ENCODE assay signal across 14 cellular contexts in genomic region chr2:173898996-173899395, GRCh38.
DNase-seq lines count a peak whose midpoint lies in the region; ATAC-seq and TF ChIP-seq lines count a peak whose summit lies in the region.
"Had no signal": no experiment of that assay in that cellular context is flagged by ENCODE, and none has a peak within 500 bp of the region (broad histone marks: within the 10 kb centered on the region; RNA-seq: fewer than 3 reads in every experiment).

No MANE protein-coding gene starts in this region.

- TF ChIP-seq CTCF in nephron progenitor cell (IDR thresholded peaks at IDR 0.05) (no peak), esophagus muscularis mucosa (IDR thresholded peaks at IDR 0.05) (no peak)

- no peaks in the 10 kb centered on the region for H3K4me1 ChIP-seq in esophagus muscularis mucosa
- H3K4me1 ChIP-seq: A549 had no signal

- H3K9me3 Mint-ChIP-seq in activated T-cell treated with anti-CD3 and anti-CD28 coated beads, Interleukin-2, amount 50 U/mL, for 24 hours: no peaks in the 10 kb centered on the region
- no peaks in the 10 kb centered on the region for H3K9me3 Mint-ChIP-seq in nephron progenitor cell

- peaks cover 36% of the 10 kb centered on the region for H3K4me1 Mint-ChIP-seq in activated T-cell treated with anti-CD3 and anti-CD28 coated beads, Interleukin-2, amount 50 U/mL, for 24 hours (ENCODE audit: low read depth)
- peaks cover 24% of the 10 kb centered on the region for H3K4me1 Mint-ChIP-seq in nephron progenitor cell

- no peaks in the 10 kb centered on the region for H3K27me3 ChIP-seq in esophagus muscularis mucosa
- H3K27me3 ChIP-seq: ovary had no signal

- H3K27me3 Mint-ChIP-seq in activated T-cell treated with anti-CD3 and anti-CD28 coated beads, Interleukin-2, amount 50 U/mL, for 24 hours: no peaks in the 10 kb centered on the region
- no peaks in the 10 kb centered on the region for H3K27me3 Mint-ChIP-seq in nephron progenitor cell (ENCODE audit: low read depth, poor library complexity)

- no peaks in the 10 kb centered on the region for H3K9me3 ChIP-seq in esophagus muscularis mucosa
- H3K9me3 ChIP-seq: A549, ovary had no signal

- TF ChIP-seq POLR2A in esophagus muscularis mucosa (IDR thresholded peaks at IDR 0.05; ENCODE audit: low read depth): no peak

- H3K36me3 ChIP-seq in esophagus muscularis mucosa: peaks cover 0 to 3% (median under 1%) of the 10 kb centered on the region in 4 donors
- H3K36me3 ChIP-seq: ovary had no signal

- peaks cover 9% of the 10 kb centered on the region for H3K36me3 Mint-ChIP-seq in activated T-cell treated with anti-CD3 and anti-CD28 coated beads, Interleukin-2, amount 50 U/mL, for 24 hours (ENCODE audit: low read depth)
- peaks cover 5% of the 10 kb centered on the region for H3K36me3 Mint-ChIP-seq in nephron progenitor cell (ENCODE audit: low read depth)

- intact Hi-C loops in esophagus muscularis mucosa (cut with DNase I): no loop called here

- WGBS in esophagus muscularis mucosa: 97% methylated on average over 12 of the region's 12 CpGs

- no peak overlapping the region for H3K27ac ChIP-seq in esophagus muscularis mucosa (replicated peaks in 1 of 4)
- H3K27ac ChIP-seq: A549, ovary had no signal

- H3K27ac Mint-ChIP-seq in activated T-cell treated with anti-CD3 and anti-CD28 coated beads, Interleukin-2, amount 50 U/mL, for 24 hours: peak overlapping the region; percentile 27
- H3K27ac Mint-ChIP-seq in nephron progenitor cell: peak overlapping the region; percentile 8

- DNase-seq in activated T-cell treated with anti-CD3 and anti-CD28 coated beads, Interleukin-2, amount 50 U/mL, for 24 hours: no peak
- DNase-seq in activated T-cell treated with anti-CD3 and anti-CD28 coated beads, Interleukin-2, amount 50 U/mL, for 1 hour: no peak
- DNase-seq in nephron progenitor cell (no peak), esophagus muscularis mucosa (ENCODE audit: extremely low spot score) (no peak), COLO829 (ENCODE audit: low spot score) (no peak)
- DNase-seq: cortex of kidney, DMS 273 treated with DMSO at 0.1 percent for 48 hours, mammary epithelial cell, NCI-H446 treated with DMSO at 0.1 percent for 48 hours, ovary had no signal

- TF ChIP-seq EP300 in esophagus muscularis mucosa (IDR thresholded peaks at IDR 0.05): no peak

- ATAC-seq in GM21447 (IDR thresholded peaks at IDR 0.05; ENCODE audit: unreplicated experiment) (peak; percentile 56), HG03571 (IDR thresholded peaks at IDR 0.05; ENCODE audit: unreplicated experiment) (peak; percentile 54), GM19467 (IDR thresholded peaks at IDR 0.05; ENCODE audit: unreplicated experiment) (no peak)

- no peak overlapping the region for H3K4me3 Mint-ChIP-seq in activated T-cell treated with anti-CD3 and anti-CD28 coated beads, Interleukin-2, amount 50 U/mL, for 24 hours
- H3K4me3 Mint-ChIP-seq in nephron progenitor cell: no peak overlapping the region

- no peak overlapping the region for H3K4me3 ChIP-seq in esophagus muscularis mucosa
- H3K4me3 ChIP-seq: A549, ovary had no signal
